ENCODE assay signal across 8 cellular contexts in the genomic region with DNA sequence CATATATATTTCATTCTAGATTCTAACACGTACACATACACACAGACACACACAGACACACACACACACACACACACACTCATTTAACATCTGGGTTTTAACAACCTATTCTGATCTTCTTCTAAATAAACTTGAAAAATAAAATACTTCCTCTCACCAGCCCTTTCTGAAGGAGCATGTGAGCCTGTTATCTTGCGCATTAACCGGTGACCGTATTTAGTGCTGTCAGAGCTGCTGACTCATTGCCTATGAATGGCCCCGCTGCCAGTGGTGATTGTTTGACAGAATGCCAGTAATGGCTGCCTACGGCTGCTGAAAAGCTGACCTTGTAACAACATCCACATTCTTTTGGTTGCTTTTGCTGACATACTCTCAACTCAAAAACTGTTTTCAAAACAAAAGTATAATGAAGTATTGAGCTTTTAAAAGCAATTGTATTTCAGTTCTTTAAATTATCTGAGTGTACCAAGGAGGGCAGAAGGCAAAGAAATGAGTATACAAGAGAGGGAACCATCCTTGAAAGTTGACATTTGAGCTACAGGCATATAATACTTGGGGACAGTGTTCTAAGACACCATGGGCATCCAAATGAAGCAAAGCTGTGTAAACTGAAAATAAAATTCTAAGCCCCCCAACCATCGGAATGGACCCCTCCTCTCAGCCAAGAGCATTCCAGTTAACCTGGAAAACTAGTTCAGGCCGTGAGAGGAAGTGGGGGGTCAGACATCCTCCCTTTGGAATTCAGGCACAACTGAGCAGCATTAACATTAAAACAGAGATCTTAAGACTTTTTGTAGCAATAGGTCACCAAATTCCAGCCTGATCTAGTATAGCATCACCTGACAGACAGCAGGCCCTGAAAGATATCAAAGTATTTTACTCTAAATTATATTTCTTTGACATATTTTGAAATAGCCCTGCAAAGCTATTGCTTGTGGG. TPM values are rescaled to one million over a fixed set of nuclear protein-coding genes. Genes with fewer than 3 reads are reported as not detected.
DNase-seq lines count a peak whose midpoint lies in the region; ATAC-seq, FAIRE-seq and TF ChIP-seq lines count a peak whose summit lies in the region.

No MANE protein-coding gene starts in this region.

- BruUV-seq in K562 (replicated peaks; lab: Mats Ljungman, UMichigan), result no TSS peak

- POLR2A ChIA-PET in K562 (lab: Yijun Ruan, JAX), result no interaction called here

- H2AFZ ChIP-seq in K562 (ENCODE audit: low read depth, low read length), result no peak overlapping the region

- H3K27ac ChIP-seq in K562 (ENCODE audit: extremely low read depth, low read depth, low read length), result no peak overlapping the region
- H3K27ac ChIP-seq in rectal smooth muscle tissue (ENCODE audit: low read depth, low read length), result peak overlapping the region; percentile 90
- no peak overlapping the region for H3K27ac ChIP-seq in WERI-Rb-1

- H3K4me2 ChIP-seq in K562 (ENCODE audit: insufficient read depth, low read length), result no peak overlapping the region

- no peak overlapping the region for H3K4me3 ChIP-seq in K562
- H3K4me3 ChIP-seq in rectal smooth muscle tissue (ENCODE audit: low read length), result no peak overlapping the region
- no peak overlapping the region for H3K4me3 ChIP-seq in WERI-Rb-1 (ENCODE audit: low read depth, low read length)

- H3K9ac ChIP-seq in K562 (ENCODE audit: insufficient read depth in 1 of 2, low read depth in 2 of 2, low read length in 2 of 2), result no peak overlapping the region
- H3K9ac ChIP-seq in rectal smooth muscle tissue (ENCODE audit: low read length), result no peak overlapping the region

- 2% methylated on average over 8 of the region's 8 CpGs for WGBS in K562 (ENCODE audit: insufficient coverage, low coverage, missing lambda C conversion rate)

- TF ChIP-seq RAD21 in K562 (CRISPR knock-in tag; conservative IDR thresholded peaks at IDR 0.05 in 1 of 2, IDR thresholded peaks at IDR 0.05 in 1 of 2), result no peak

- H3K79me2 ChIP-seq in K562 (ENCODE audit: control insufficient read depth, insufficient read depth, low read length), result no peaks in the 10 kb centered on the region

- H3K9me1 ChIP-seq in K562 (ENCODE audit: control insufficient read depth, insufficient read depth, low read length), result no peaks in the 10 kb centered on the region

- TF ChIP-seq EP300 in K562 (IDR thresholded peaks at IDR 0.05; ENCODE audit: low read length), result no peak

- no peaks in the 10 kb centered on the region for H3K4me1 ChIP-seq in K562 (replicated peaks in 1 of 2; ENCODE audit: control insufficient read depth in 2 of 2, insufficient read depth in 2 of 2, low read length in 2 of 2)
- H3K4me1 ChIP-seq in rectal smooth muscle tissue (ENCODE audit: control insufficient read depth, insufficient read depth, low read length), result peaks cover 17% of the 10 kb centered on the region

- H4K20me1 ChIP-seq in K562 (replicated peaks; ENCODE audit: control insufficient read depth, insufficient read depth, low read length), result no peaks in the 10 kb centered on the region

- H3K27me3 ChIP-seq in K562 (ENCODE audit: control insufficient read depth in 2 of 2, insufficient read depth in 2 of 2, low read length in 2 of 2) (no peaks in the 10 kb centered on the region), rectal smooth muscle tissue (ENCODE audit: control insufficient read depth, insufficient read depth, low read length) (no peaks in the 10 kb centered on the region), WERI-Rb-1 (ENCODE audit: insufficient read depth, low read depth, severe bottlenecking) (no peaks in the 10 kb centered on the region)

- intact Hi-C loops in K562 (cut with micrococcal nuclease), result loop anchor here (5.0 kb wide), 1 partner anchor 127 kb away; no protein-coding TSS in a partner anchor

- in situ Hi-C loops in K562 (cut with MboI), result no loop called here

- TF ChIP-seq CTCF in K562 (IDR thresholded peaks at IDR 0.05 in 2 of 3, conservative IDR thresholded peaks at IDR 0.05 in 1 of 3; ENCODE audit: insufficient read depth in 2 of 3, low read depth in 1 of 3, low read length in 3 of 3) (no peak), WERI-Rb-1 (IDR thresholded peaks at IDR 0.05; ENCODE audit: low read depth, low read length) (no peak)

- ATAC-seq in K562, result no peak
- no peak for ATAC-seq in HG03175 (IDR thresholded peaks at IDR 0.05; ENCODE audit: unreplicated experiment)

- H3K9me3 ChIP-seq in K562 (replicated peaks; ENCODE audit: control insufficient read depth, insufficient read depth, low read depth, low read length) (no peaks in the 10 kb centered on the region), WERI-Rb-1 (ENCODE audit: severe bottlenecking) (no peaks in the 10 kb centered on the region)

- DNase-seq in GM04504 (ENCODE audit: low read depth), result peak; percentile 89
- peak; percentile 45 for DNase-seq in NCI-H2107 (lab: John Stamatoyannopoulos, UW)
- DNase-seq in K562 (ENCODE audit: extremely low read depth in 1 of 4, low spot score in 3 of 4), result peak in 1 of 4 experiments; percentile 14
- peak in 43 of 51 donors; percentile 6 to 87 (median 61) for DNase-seq in hypothalamus (lab: John Stamatoyannopoulos, UW)
- no peak for DNase-seq in NCI-H1694 treated with DMSO at 0.1 percent for 48 hours (lab: John Stamatoyannopoulos, UW)
- no peak for DNase-seq in WERI-Rb-1

- no peaks in the 10 kb centered on the region for H3K36me3 ChIP-seq in K562 (ENCODE audit: control insufficient read depth, insufficient read depth, low read length)
- no peaks in the 10 kb centered on the region for H3K36me3 ChIP-seq in rectal smooth muscle tissue (ENCODE audit: control insufficient read depth, insufficient read depth, low read length)
- no peaks in the 10 kb centered on the region for H3K36me3 ChIP-seq in WERI-Rb-1

- CTCF ChIA-PET in K562 (lab: Yijun Ruan, JAX; ENCODE audit: low intra/inter-chr PET ratio), result interaction anchor here (0.6 kb wide), 1 partner anchor 254 kb away, joined by 3 read pairs; no protein-coding TSS in a partner anchor

- TF ChIP-seq POLR2A in K562 (conservative IDR thresholded peaks at IDR 0.05), result no peak

- no peak for FAIRE-seq in K562 (lab: Jason Lieb, UNC)

TF ChIP-seq in K562, 482 proteins besides CTCF, POLR2A, EP300 and RAD21 (continues in another document):
- TF ChIP-seq ZNF24 (IDR thresholded peaks at IDR 0.05) (no peak), JUND (IDR thresholded peaks at IDR 0.05; ENCODE audit: borderline replicate concordance, low read depth, low read length) (no peak), JUND (tag; IDR thresholded peaks at IDR 0.05; ENCODE audit: borderline replicate concordance, low read depth, low read length) (0 out of 3 replicates have a peak, but pooled peaks have one; percentile 25), JUN (IDR thresholded peaks at IDR 0.05; ENCODE audit: borderline replicate concordance, low read depth, low read length) (no peak), JUN (CRISPR knock-in tag; IDR thresholded peaks at IDR 0.05; ENCODE audit: borderline replicate concordance) (no peak), PBX2 (CRISPR knock-in tag; IDR thresholded peaks at IDR 0.05; ENCODE audit: low read depth) (no peak), PBX2 (tag; conservative IDR thresholded peaks at IDR 0.05; ENCODE audit: low read depth) (0 out of 2 replicates have a peak, but pooled peaks have one; percentile 27), POLR2H (tag; IDR thresholded peaks at IDR 0.05; ENCODE audit: low read depth) (peak; percentile 53; the same call in 1 of the 2 replicates)
- TF ChIP-seq, protein P1, sequence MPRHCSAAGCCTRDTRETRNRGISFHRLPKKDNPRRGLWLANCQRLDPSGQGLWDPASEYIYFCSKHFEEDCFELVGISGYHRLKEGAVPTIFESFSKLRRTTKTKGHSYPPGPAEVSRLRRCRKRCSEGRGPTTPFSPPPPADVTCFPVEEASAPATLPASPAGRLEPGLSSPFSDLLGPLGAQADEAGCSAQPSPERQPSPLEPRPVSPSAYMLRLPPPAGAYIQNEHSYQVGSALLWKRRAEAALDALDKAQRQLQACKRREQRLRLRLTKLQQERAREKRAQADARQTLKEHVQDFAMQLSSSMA (CRISPR knock-in tag; IDR thresholded peaks at IDR 0.05), result no peak

RNA-seq across cellular contexts. Expression of gene DTNA, which starts 50.2 kb away (rescaled TPM):
- total RNA-seq in K562 (2011; cell fraction: chromatin; rRNA removed; ENCODE audit: low replicate concordance), result 3.0 and 3.1 TPM in 2 replicates
- 0.39 and 0.67 TPM in 2 replicates for total RNA-seq in K562 (2011; cell fraction: nucleolus; rRNA removed)
- total RNA-seq in K562 (2011; cell fraction: nucleoplasm; rRNA removed), result 1.1 and 1.4 TPM in 2 replicates
- total RNA-seq in K562 (2014; rRNA removed), result 0.16 TPM in 1 of 2 replicates, not detected in the other
- 0.06 and 0.15 TPM in 2 replicates for total RNA-seq in K562 (2014; rRNA removed; fragmentation: Illumina TruSeq; extraction: Trizol)
- 0.14 and 0.26 TPM in 2 replicates for total RNA-seq in K562 (2015; rRNA removed; fragmentation: Illumina TruSeq; extraction: Trizol)
- total RNA-seq in K562 (2021), result 0.07 and 0.45 TPM in 2 replicates
- polyA plus RNA-seq in K562 (2011; rRNA removed), result 0.15 and 2.4 TPM in 2 replicates
- polyA plus RNA-seq in K562 (2011; cell fraction: cytosol; rRNA removed), result 0.16 and 0.89 TPM in 2 replicates
- 0.51 and 3.7 TPM in 2 replicates for polyA plus RNA-seq in K562 (2011; cell fraction: nucleus; rRNA removed)
- polyA plus RNA-seq in K562 (2012), result 0.11 and 0.26 TPM in 2 replicates
- 0.22 TPM in 1 of 2 replicates, not detected in the other for polyA plus RNA-seq in K562 (2014; fragmentation: Illumina TruSeq; extraction: Trizol)
- polyA plus RNA-seq in K562 (2014; fragmentation: Nextera tagmentation; extraction: Ambion mirVana), result under 1 TPM in 1 of 2 experiments, not detected in 1; 0.29 TPM
- polyA plus RNA-seq in K562 (2014; rRNA removed), result 0.09 and 0.61 TPM in 2 replicates
- 1.1 and 3.5 TPM in 2 replicates for polyA minus RNA-seq in K562 (2011; rRNA and poly(A)+ RNA removed)
- 0.95 and 2.9 TPM in 2 replicates for polyA minus RNA-seq in K562 (2011; cell fraction: cytosol; rRNA and poly(A)+ RNA removed)
- polyA minus RNA-seq in K562 (2011; cell fraction: nucleus; rRNA and poly(A)+ RNA removed), result 0.22 and 1.8 TPM in 2 replicates

Comparison
In these comparisons a context has a peak if more than half of its experiments do, and no peak if none do; other contexts are left out.
1. DNase-seq: peak in GM04504 (single experiment), NCI-H2107 (single experiment) and hypothalamus (43 of 51); none in NCI-H1694 treated with DMSO at 0.1 percent for 48 hours (single experiment) and WERI-Rb-1 (single experiment).